Comparison of ENCODE assay signal across 16 cellular contexts in the genomic region with DNA sequence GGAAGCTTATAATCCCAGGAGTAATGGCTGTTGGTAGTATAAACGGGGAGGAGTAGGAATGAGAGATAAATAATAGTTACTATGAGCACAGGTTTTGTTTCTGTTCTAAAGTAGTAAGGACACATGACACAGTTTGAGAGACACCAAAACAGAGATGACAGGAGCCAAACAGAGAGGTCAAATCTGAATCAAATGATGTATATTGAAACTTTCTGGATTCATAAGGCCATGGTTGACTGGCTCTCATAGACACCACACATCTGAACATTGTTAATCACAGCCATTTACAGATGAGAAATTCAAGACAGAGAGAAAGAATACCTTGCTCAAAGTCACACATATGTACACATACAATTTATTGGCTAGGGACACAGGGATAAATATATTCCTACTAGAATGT.
"Had no signal": no experiment of that assay in that cellular context is flagged by ENCODE, and none has a peak within 500 bp of the region (broad histone marks: within the 10 kb centered on the region; RNA-seq: fewer than 3 reads in every experiment).

No MANE protein-coding gene starts in this region.

- H3K27me3 ChIP-seq: spleen, tibial nerve had no signal

- H3K4me1 Mint-ChIP-seq: immature natural killer cell had no signal

- DNase-seq: activated CD4-positive, alpha-beta T cell treated with anti-CD3 and anti-CD28 coated beads for 48 hours; activated CD8-positive, alpha-beta T cell treated with anti-CD3 and anti-CD28 coated beads for 36 hours; activated gamma-delta T cell; activated T-cell treated with anti-CD3 and anti-CD28 coated beads, Interleukin-2, amount 50 U/mL, for 48 hours; effector CD4-positive, alpha-beta T cell; immature natural killer cell; kidney glomerular epithelial cell; left ventricle myocardium inferior; occipital lobe; posterior cingulate gyrus; retina; spleen; stimulated activated naive CD4-positive, alpha-beta T cell treated with Interleukin-2 at 50 U/mL for 16 hours had no signal

- H3K9me3 Mint-ChIP-seq: activated CD8-positive, alpha-beta T cell treated with anti-CD3 and anti-CD28 coated beads for 36 hours; immature natural killer cell had no signal

- H3K27ac ChIP-seq: left ventricle myocardium inferior, spleen, tibial nerve had no signal

- H3K27me3 Mint-ChIP-seq: activated CD8-positive, alpha-beta T cell treated with anti-CD3 and anti-CD28 coated beads for 36 hours; activated naive CD8-positive, alpha-beta T cell had no signal

- ATAC-seq: activated CD8-positive, alpha-beta T cell treated with anti-CD3 and anti-CD28 coated beads for 36 hours; esophagus mucosa had no signal

- H3K4me3 Mint-ChIP-seq: activated CD8-positive, alpha-beta T cell treated with anti-CD3 and anti-CD28 coated beads for 36 hours; activated naive CD8-positive, alpha-beta T cell; immature natural killer cell had no signal

- H3K9me3 ChIP-seq: left ventricle myocardium inferior, spleen, tibial nerve had no signal

- H3K27ac Mint-ChIP-seq: activated CD8-positive, alpha-beta T cell treated with anti-CD3 and anti-CD28 coated beads for 36 hours; activated naive CD8-positive, alpha-beta T cell had no signal

- H3K4me3 ChIP-seq: left ventricle myocardium inferior, spleen, tibial nerve had no signal
